Comparison of ENCODE assay signal across 9 cellular contexts in the genomic region with DNA sequence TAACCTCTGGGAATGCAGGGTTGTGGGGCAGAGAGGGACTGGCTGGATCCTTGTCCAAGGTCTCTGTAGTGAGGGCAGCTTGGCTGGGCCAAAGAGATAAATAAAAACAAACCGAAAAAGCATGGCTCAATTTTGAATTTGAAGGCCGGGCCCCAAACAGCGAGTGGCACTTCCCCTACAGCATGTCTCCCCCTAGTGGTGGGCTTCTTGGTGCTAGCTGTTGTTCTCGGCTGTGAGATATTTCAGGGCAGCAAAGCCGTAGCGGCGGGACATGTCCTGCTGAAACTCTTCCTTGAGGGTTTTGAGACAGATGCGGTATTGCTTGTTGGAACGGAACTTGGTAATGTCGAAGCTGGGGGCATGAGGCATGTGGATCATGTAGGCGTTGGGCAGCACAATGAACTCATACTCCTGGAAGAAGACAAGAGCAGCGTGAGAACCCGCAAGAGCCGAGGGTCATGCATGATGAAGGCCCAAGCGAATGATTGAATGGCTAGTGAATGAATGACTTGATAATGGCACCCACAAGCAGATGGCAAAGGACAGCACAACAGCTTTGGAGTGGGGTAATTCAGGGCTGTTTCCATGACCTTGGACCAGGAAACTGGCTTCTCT.
DNase-seq lines count a peak whose midpoint lies in the region; ATAC-seq and TF ChIP-seq lines count a peak whose summit lies in the region.
"Had no signal": no experiment of that assay in that cellular context is flagged by ENCODE, and none has a peak within 500 bp of the region (broad histone marks: within the 10 kb centered on the region; RNA-seq: fewer than 3 reads in every experiment).

No MANE protein-coding gene starts in this region.

- H3K4me3 ChIP-seq in epithelial cell of proximal tubule (ENCODE audit: low read depth, low read length), result no peak overlapping the region

- no peak for ATAC-seq in GM19023 (IDR thresholded peaks at IDR 0.05; ENCODE audit: unreplicated experiment)

- peak; percentile 8 for DNase-seq in activated T-cell treated with anti-CD3 and anti-CD28 coated beads for 48 hours (ENCODE audit: low read depth)
- DNase-seq in activated T-cell treated with anti-CD3 and anti-CD28 coated beads, Interleukin-2, amount 50 U/mL, for 1 hour, result no peak
- peak; percentile 78 for DNase-seq in NAMALWA (ENCODE audit: low spot score)
- DNase-seq in epithelial cell of proximal tubule (ENCODE audit: low read depth), result no peak
- peak; percentile 47 for DNase-seq in stimulated activated CD8-positive, alpha-beta memory T cell treated with anti-CD3 and anti-CD28 coated beads, Interleukin-4, amount 100 ng/mL, for 48 hours
- no peak for DNase-seq in NCI-H345 (lab: John Stamatoyannopoulos, UW)
- no peak for DNase-seq in activated gamma-delta T cell (lab: John Stamatoyannopoulos, UW)
- DNase-seq: NCI-H446 treated with DMSO at 0.1 percent for 48 hours had no signal

- peak; percentile 70 for TF ChIP-seq CTCF in epithelial cell of proximal tubule (conservative IDR thresholded peaks at IDR 0.05; ENCODE audit: low read depth, low read length)

Comparison
In these comparisons a context has a peak if more than half of its experiments do, and no peak if none do; other contexts are left out.
1. DNase-seq: peak in activated T-cell treated with anti-CD3 and anti-CD28 coated beads for 48 hours (single experiment), NAMALWA (single experiment) and stimulated activated CD8-positive, alpha-beta memory T cell treated with anti-CD3 and anti-CD28 coated beads, Interleukin-4, amount 100 ng/mL, for 48 hours (single experiment); none in activated T-cell treated with anti-CD3 and anti-CD28 coated beads, Interleukin-2, amount 50 U/mL, for 1 hour (single experiment), epithelial cell of proximal tubule (single experiment), NCI-H345 (single experiment) and activated gamma-delta T cell (single experiment).